ENCODE assay signal across 9 cellular contexts in genomic region chr1:85465099-85465790, GRCh38. TPM values are rescaled to one million over a fixed set of nuclear protein-coding genes. Genes with fewer than 3 reads are reported as not detected.
A peak's percentile ranks its signal among the peaks of the same experiment; 100 is the strongest.
DNase-seq lines count a peak whose midpoint lies in the region; TF ChIP-seq lines count a peak whose summit lies in the region.
"Had no signal": no experiment of that assay in that cellular context is flagged by ENCODE, and none has a peak within 500 bp of the region (broad histone marks: within the 10 kb centered on the region; RNA-seq: fewer than 3 reads in every experiment).

TSS of gene DDAH1 (minus strand) at chr1:85465159. CDS start at chr1:85465045, 114 bp downstream.

- H3K36me3 ChIP-seq in GM23248 (ENCODE audit: low read depth) (peaks cover 5% of the 10 kb centered on the region; the same call in 1 of the 2 replicates), mucosa of rectum (ENCODE audit: control insufficient read depth in 2 of 2, insufficient read depth in 2 of 2, low read length in 2 of 2) (no peaks in the 10 kb centered on the region), transverse colon (no peaks in the 10 kb centered on the region)
- H3K36me3 ChIP-seq: BLaER1 had no signal

- peak within 1 kb of the TSS; percentile 90 for H3K9ac ChIP-seq in GM23248
- H3K9ac ChIP-seq in mucosa of rectum (ENCODE audit: low read depth in 1 of 2, low read length in 2 of 2), result peak within 1 kb of the TSS; percentile 64 to 83
- H3K9ac ChIP-seq: BLaER1 had no signal

- intact Hi-C loops in transverse colon (cut with DNase I; ENCODE audit: low total_unique reads), result no loop called here

- no peaks in the 10 kb centered on the region for H3K9me2 ChIP-seq in GM23248 (ENCODE audit: insufficient read depth)

- H3K27me3 ChIP-seq in GM23248 (replicated peaks; ENCODE audit: insufficient read depth), result no peaks in the 10 kb centered on the region
- H3K27me3 ChIP-seq in mucosa of rectum (ENCODE audit: control insufficient read depth in 2 of 2, insufficient read depth in 2 of 2, low read length in 2 of 2), result no peaks in the 10 kb centered on the region
- no peaks in the 10 kb centered on the region for H3K27me3 ChIP-seq in transverse colon
- H3K27me3 ChIP-seq: BLaER1 had no signal

- H3K79me2 ChIP-seq in GM23248 (ENCODE audit: insufficient read depth), result peaks cover 81% of the 10 kb centered on the region

- peaks cover 84% of the 10 kb centered on the region for H3F3A ChIP-seq in GM23248 (ENCODE audit: insufficient read depth)

- in situ Hi-C loops in GM23248 (cut with MboI) (loop anchor here (10.0 kb wide), 1 partner anchor 150 kb away; no protein-coding TSS in a partner anchor), transverse colon (cut with MboI; ENCODE audit: low pct_ligation_motif_present in 1 of 4, low pct_unique_long_range_greater_than_20kb in 1 of 4, low sequenced_read_pairs in 3 of 4) (no loop called here)

- H3K4me3 ChIP-seq in GM23248, result peak within 1 kb of the TSS; percentile 83
- H3K4me3 ChIP-seq in fibroblast of mammary gland (ENCODE audit: control insufficient read depth, low read depth, low read length), result peak within 1 kb of the TSS; percentile 85
- peak within 1 kb of the TSS; percentile 82 to 90 for H3K4me3 ChIP-seq in mucosa of rectum (ENCODE audit: low read length in 2 of 2)
- H3K4me3 ChIP-seq in transverse colon, result peak within 1 kb of the TSS; percentile 64 to 72 (median 68)
- H3K4me3 ChIP-seq: BLaER1 had no signal

- H3K27ac ChIP-seq in GM23248 (peak within 1 kb of the TSS; percentile 83), mucosa of rectum (ENCODE audit: low read depth in 2 of 2, low read length in 2 of 2) (peak within 1 kb of the TSS; percentile 85 to 92), transverse colon (peak within 1 kb of the TSS; percentile 82 to 94 (median 90))
- H3K27ac ChIP-seq: BLaER1 had no signal

- TF ChIP-seq CTCF in fibroblast of mammary gland (conservative IDR thresholded peaks at IDR 0.05; ENCODE audit: control insufficient read depth, insufficient read depth, low read depth, low read length) (no peak), transverse colon (IDR thresholded peaks at IDR 0.05) (no peak)

- DNase-seq in NCI-H1436 (lab: John Stamatoyannopoulos, UW) (peak; percentile 69), NCI-H1436 treated with DMSO at 0.1 percent for 48 hours (lab: John Stamatoyannopoulos, UW) (no peak), GM23248 (peak; percentile 89), NCI-H1092 (lab: John Stamatoyannopoulos, UW) (peak; percentile 60), fibroblast of mammary gland (ENCODE audit: low read depth) (peak; percentile 50), transverse colon (peak; percentile 71)
- peak; percentile 7 to 13 for DNase-seq in activated CD4-positive, alpha-beta T cell treated with anti-CD3 and anti-CD28 coated beads, Interleukin-2, amount 50 U/mL, for 48 hours

- H3K9me3 ChIP-seq in GM23248 (ENCODE audit: low read depth) (no peaks in the 10 kb centered on the region), mucosa of rectum (ENCODE audit: control insufficient read depth in 2 of 2, low read length in 2 of 2) (no peaks in the 10 kb centered on the region), transverse colon (no peaks in the 10 kb centered on the region)

- H3K4me1 ChIP-seq in GM23248 (ENCODE audit: insufficient read depth), result peaks cover 40% of the 10 kb centered on the region
- peaks cover 17 to 26% of the 10 kb centered on the region in 2 donors for H3K4me1 ChIP-seq in mucosa of rectum (ENCODE audit: control insufficient read depth in 2 of 2, insufficient read depth in 2 of 2, low read length in 2 of 2)
- H3K4me1 ChIP-seq in transverse colon, result peaks cover 8 to 44% (median 26%) of the 10 kb centered on the region in 4 donors
- H3K4me1 ChIP-seq: BLaER1 had no signal

- no peak for TF ChIP-seq POLR2A in transverse colon (IDR thresholded peaks at IDR 0.05)

- H2AFZ ChIP-seq in GM23248, result peak within 1 kb of the TSS; percentile 35; the same call in 1 of the 2 replicates

- 1% methylated on average over 34 to 55 of the region's 56 CpGs for WGBS in GM23248 (ENCODE audit: low coverage in 1 of 2, low lambda C conversion rate in 2 of 2, missing lambda C conversion rate in 2 of 2), 2 experiments
- WGBS in transverse colon (ENCODE audit: low coverage in 1 of 2), 2 donors, result 4% methylated on average over 19 of the region's 56 CpGs; no CpG with 5 or more reads in 1 of the 2 donors

- peak within 1 kb of the TSS; percentile 89 for H3K4me2 ChIP-seq in GM23248 (ENCODE audit: unreplicated experiment)
- H3K4me2 ChIP-seq: BLaER1 had no signal

- no peaks in the 10 kb centered on the region for H4K20me1 ChIP-seq in GM23248 (ENCODE audit: insufficient read depth)
- H4K20me1 ChIP-seq: BLaER1 had no signal

- TF ChIP-seq EP300 in transverse colon (IDR thresholded peaks at IDR 0.05; ENCODE audit: low read depth), result no peak

RNA-seq across cellular contexts. Expression of gene DDAH1, which starts in this region (rescaled TPM):
- 162 and 168 TPM in 2 replicates for total RNA-seq in GM23248 (2014; rRNA removed; shearing (Covaris generic))
- polyA plus RNA-seq in GM23248 (2016; fragmentation: Nextera tagmentation; extraction: Ambion mirVana), result 234 and 238 TPM in 2 replicates
- total RNA-seq in transverse colon, result 10 to 100 TPM; 22.4 to 69.4 (median 48.3) TPM
